Comparison of ENCODE assay signal across 14 cellular contexts in genomic region chr16:75293746-75294145, GRCh38.
"Had no signal": no experiment of that assay in that cellular context is flagged by ENCODE, and none has a peak within 500 bp of the region (broad histone marks: within the 10 kb centered on the region; RNA-seq: fewer than 3 reads in every experiment).

No MANE protein-coding gene starts in this region.

- ATAC-seq: activated T-cell treated with anti-CD3 and anti-CD28 coated beads, Interleukin-2, amount 50 U/mL, for 72 hours; stimulated activated naive B cell treated with anti-CD40 and anti-IgM and Interleukin-4, amounts not matched to agents 10 μg/mL and 1 μg/mL and 100 μg/mL, for 72 hours had no signal

- DNase-seq: activated CD4-positive, alpha-beta memory T cell treated with anti-CD3 and anti-CD28 coated beads for 36 hours; activated CD4-positive, CD25-positive, alpha-beta regulatory T cell treated with anti-CD3 and anti-CD28 coated beads, Interleukin-2, amount 50 U/mL, for 72 hours; activated T-cell treated with anti-CD3 and anti-CD28 coated beads, Interleukin-2, amount 50 U/mL, for 72 hours; effector CD4-positive, alpha-beta T cell; foreskin melanocyte; kidney; left ventricle myocardium inferior; mesendoderm; stimulated activated CD4-positive, alpha-beta T cell treated with anti-CD3 and anti-CD28 coated beads, Interleukin-1b, Interleukin-23, amount 100 ng/mL, for 48 hours; stimulated activated naive B cell treated with anti-CD40 and anti-IgM and Interleukin-4, amounts not matched to agents 10 μg/mL and 1 μg/mL and 100 μg/mL, for 72 hours had no signal

- H3K4me3 ChIP-seq: cardiac muscle cell, left ventricle myocardium inferior, neural progenitor cell, skin epidermis had no signal

- H3K9me3 Mint-ChIP-seq: activated CD4-positive, alpha-beta memory T cell treated with anti-CD3 and anti-CD28 coated beads for 36 hours; activated T-cell treated with anti-CD3 and anti-CD28 coated beads, Interleukin-2, amount 50 U/mL, for 72 hours; neural progenitor cell; stimulated activated naive B cell treated with anti-CD40 and anti-IgM and Interleukin-4, amounts not matched to agents 10 μg/mL and 1 μg/mL and 100 μg/mL, for 72 hours; type B pancreatic cell had no signal

- H3K27ac Mint-ChIP-seq: activated CD4-positive, alpha-beta memory T cell treated with anti-CD3 and anti-CD28 coated beads for 36 hours; activated T-cell treated with anti-CD3 and anti-CD28 coated beads, Interleukin-2, amount 50 U/mL, for 72 hours; neural progenitor cell; stimulated activated naive B cell treated with anti-CD40 and anti-IgM and Interleukin-4, amounts not matched to agents 10 μg/mL and 1 μg/mL and 100 μg/mL, for 72 hours; type B pancreatic cell had no signal

- H3K27me3 Mint-ChIP-seq: type B pancreatic cell had no signal

- H3K4me3 Mint-ChIP-seq: activated CD4-positive, alpha-beta memory T cell treated with anti-CD3 and anti-CD28 coated beads for 36 hours; activated T-cell treated with anti-CD3 and anti-CD28 coated beads, Interleukin-2, amount 50 U/mL, for 72 hours; neural progenitor cell; stimulated activated naive B cell treated with anti-CD40 and anti-IgM and Interleukin-4, amounts not matched to agents 10 μg/mL and 1 μg/mL and 100 μg/mL, for 72 hours; type B pancreatic cell had no signal
